In the genomic region with DNA sequence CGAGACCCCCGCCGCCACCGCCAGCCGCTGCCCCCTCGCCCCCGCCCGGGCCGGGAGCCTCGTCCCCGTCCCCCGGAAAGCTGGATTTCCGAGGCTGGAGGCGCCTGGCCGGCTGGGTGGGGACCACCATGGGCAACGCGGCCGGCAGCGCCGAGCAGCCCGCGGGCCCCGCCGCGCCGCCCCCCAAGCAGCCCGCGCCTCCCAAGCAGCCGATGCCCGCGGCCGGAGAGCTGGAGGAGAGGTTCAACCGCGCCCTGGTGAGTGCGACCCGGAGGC, we compare ENCODE assay signal across 1 cellular context.
TF ChIP-seq lines count a peak whose summit lies in the region.

No MANE protein-coding gene starts in this region.

TF ChIP-seq in GM23338, 12 proteins besides CTCF, POLR2A, EP300 and RAD21 (continued from another document):
- TF ChIP-seq ZNF462 (CRISPR knock-in tag; IDR thresholded peaks at IDR 0.05): no peak
- no peak for TF ChIP-seq ZNF114 (CRISPR knock-in tag; IDR thresholded peaks at IDR 0.05)
- no peak for TF ChIP-seq ETS1 (IDR thresholded peaks at IDR 0.05)
- TF ChIP-seq EZH2 (IDR thresholded peaks at IDR 0.05; ENCODE audit: low read depth, unreplicated experiment): no peak
- TF ChIP-seq JUNB (IDR thresholded peaks at IDR 0.05; ENCODE audit: unreplicated experiment): no peak
